ENCODE assay signal across 10 cellular contexts in the genomic region with DNA sequence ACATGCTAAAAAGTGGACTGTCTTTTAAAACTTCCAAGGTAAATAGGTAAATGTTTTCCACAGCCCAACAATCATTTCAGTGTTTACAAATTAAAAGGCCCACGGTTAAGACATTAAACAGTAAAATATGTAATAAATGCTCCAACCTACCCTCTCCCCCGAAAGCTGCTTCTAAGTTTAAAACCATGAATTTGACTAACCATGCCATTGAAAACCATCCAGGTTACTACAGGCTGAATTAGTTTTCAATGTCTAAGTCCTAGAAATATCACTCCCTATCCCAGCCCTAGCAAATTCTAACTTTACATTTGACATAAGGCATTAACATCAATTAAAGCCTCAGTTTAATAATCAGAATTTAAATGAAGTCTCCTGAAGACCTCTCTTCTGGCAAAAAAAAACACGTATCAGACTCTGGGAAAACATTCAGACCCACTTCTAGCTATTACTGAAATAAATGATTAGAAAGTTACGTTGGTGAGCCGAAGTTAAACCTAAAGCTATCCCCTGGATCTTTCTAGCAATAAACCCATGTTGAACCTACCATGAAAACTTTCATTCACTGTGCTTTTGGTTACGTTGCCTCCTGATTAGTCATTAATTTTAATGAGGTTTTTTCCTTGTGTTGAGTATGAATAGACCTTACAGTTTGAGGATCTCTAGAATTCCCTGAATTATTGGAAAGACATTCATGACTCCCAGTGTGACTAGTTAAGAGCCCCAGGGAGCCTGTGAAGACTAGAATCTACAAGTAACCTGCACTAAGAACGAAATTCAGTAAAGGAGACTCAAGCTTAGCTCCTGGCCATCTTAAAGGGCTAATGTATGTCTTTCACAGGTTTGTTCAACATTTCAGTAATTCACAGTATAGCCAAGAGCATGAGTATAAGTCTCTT. TPM values are rescaled to one million over a fixed set of nuclear protein-coding genes. Genes with fewer than 3 reads are reported as not detected.
DNase-seq lines count a peak whose midpoint lies in the region; ATAC-seq and TF ChIP-seq lines count a peak whose summit lies in the region.
"Had no signal": no experiment of that assay in that cellular context is flagged by ENCODE, and none has a peak within 500 bp of the region (broad histone marks: within the 10 kb centered on the region; RNA-seq: fewer than 3 reads in every experiment).

No MANE protein-coding gene starts in this region.

- H3K9me3 Mint-ChIP-seq in HFFc6, result peaks cover 14% of the 10 kb centered on the region
- no peaks in the 10 kb centered on the region for H3K9me3 Mint-ChIP-seq in activated T-helper 17 cell treated with anti-CD3 and anti-CD28 coated beads, Interleukin-2, amount 50 U/mL, for 72 hours

- peaks cover 70% of the 10 kb centered on the region for H3K36me3 Mint-ChIP-seq in HFFc6 (ENCODE audit: low read depth)
- peaks cover 91% of the 10 kb centered on the region for H3K36me3 Mint-ChIP-seq in activated T-helper 17 cell treated with anti-CD3 and anti-CD28 coated beads, Interleukin-2, amount 50 U/mL, for 72 hours (ENCODE audit: low read depth)

- no peak overlapping the region for H2BK120ac ChIP-seq in mesendoderm (ENCODE audit: low read depth, low read length)

- H3K4me1 Mint-ChIP-seq in HFFc6 (ENCODE audit: low read depth), result peaks cover 93% of the 10 kb centered on the region
- H3K4me1 Mint-ChIP-seq in activated T-helper 17 cell treated with anti-CD3 and anti-CD28 coated beads, Interleukin-2, amount 50 U/mL, for 72 hours, result peaks cover 55% of the 10 kb centered on the region

- WGBS in mesendoderm (ENCODE audit: extremely low coverage, insufficient coverage, low lambda C conversion rate), result no CpG with 5 or more reads among the region's 7 CpGs

- H3K27me3 ChIP-seq in mesendoderm (ENCODE audit: insufficient read depth, low read length, poor library complexity), result no peaks in the 10 kb centered on the region

- TF ChIP-seq CTCF in HFFc6 (IDR thresholded peaks at IDR 0.05), result no peak

- H2BK5ac ChIP-seq in mesendoderm (ENCODE audit: low read length), result no peak overlapping the region

- no peak overlapping the region for H3K23ac ChIP-seq in mesendoderm (ENCODE audit: low read length)

- H3K79me2 ChIP-seq in mesendoderm (ENCODE audit: control insufficient read depth, insufficient read depth, low read length), result peaks cover 38% of the 10 kb centered on the region

- H3K18ac ChIP-seq in mesendoderm (ENCODE audit: low read length), result no peak overlapping the region

- H3K4me1 ChIP-seq in mesendoderm (ENCODE audit: control insufficient read depth, low read depth, low read length), result no peaks in the 10 kb centered on the region

- ATAC-seq in activated T-helper 17 cell treated with anti-CD3 and anti-CD28 coated beads, Interleukin-2, amount 50 U/mL, for 72 hours (replicated peaks), result no peak
- ATAC-seq in GM18520 (IDR thresholded peaks at IDR 0.05; ENCODE audit: unreplicated experiment), result no peak

- H2BK15ac ChIP-seq in mesendoderm (replicated peaks; ENCODE audit: low read depth), result no peak overlapping the region

- no peak overlapping the region for H4K8ac ChIP-seq in mesendoderm (ENCODE audit: low read depth, low read length)

- H3K4me3 Mint-ChIP-seq in HFFc6, result peak overlapping the region; percentile 100
- H3K4me3 Mint-ChIP-seq in activated T-helper 17 cell treated with anti-CD3 and anti-CD28 coated beads, Interleukin-2, amount 50 U/mL, for 72 hours, result peak overlapping the region; percentile 98

- H3K4me2 ChIP-seq in mesendoderm (ENCODE audit: low read length), result no peak overlapping the region

- DNase-seq in COLO829 (ENCODE audit: low spot score) (peak; percentile 60), HFFc6 (peak; percentile 46), mesendoderm (no peak), inferior parietal cortex (ENCODE audit: extremely low spot score) (no peak), NCI-H82 treated with DMSO at 0.1 percent for 48 hours (lab: John Stamatoyannopoulos, UW; ENCODE audit: unreplicated experiment) (no peak), NCI-H345 (lab: John Stamatoyannopoulos, UW) (no peak)
- DNase-seq: NCI-H2227 treated with DMSO at 0.1 percent for 48 hours, substantia nigra had no signal

- H3K27ac Mint-ChIP-seq in HFFc6, result peak overlapping the region; percentile 100
- H3K27ac Mint-ChIP-seq in activated T-helper 17 cell treated with anti-CD3 and anti-CD28 coated beads, Interleukin-2, amount 50 U/mL, for 72 hours, result peak overlapping the region; percentile 100

- no peak overlapping the region for H3K4me3 ChIP-seq in mesendoderm (ENCODE audit: low read length)

- no peak overlapping the region for H3K56ac ChIP-seq in mesendoderm (ENCODE audit: low read length)

- H4K5ac ChIP-seq in mesendoderm (ENCODE audit: low read length), result no peak overlapping the region

- peak overlapping the region; percentile 6 for H3K9ac ChIP-seq in mesendoderm (ENCODE audit: low read length)

- peaks cover 34% of the 10 kb centered on the region for H3K27me3 Mint-ChIP-seq in HFFc6 (ENCODE audit: insufficient read depth)
- no peaks in the 10 kb centered on the region for H3K27me3 Mint-ChIP-seq in activated T-helper 17 cell treated with anti-CD3 and anti-CD28 coated beads, Interleukin-2, amount 50 U/mL, for 72 hours

- peaks cover 27% of the 10 kb centered on the region for H3K36me3 ChIP-seq in mesendoderm (ENCODE audit: control insufficient read depth, insufficient read depth, low read length)

- peaks cover 17% of the 10 kb centered on the region for H3K79me1 ChIP-seq in mesendoderm (ENCODE audit: low read length)

- no peak overlapping the region for H3K4ac ChIP-seq in mesendoderm (ENCODE audit: low read depth, low read length)

- no peak overlapping the region for H3K27ac ChIP-seq in mesendoderm (ENCODE audit: low read depth, low read length)

- H2AK5ac ChIP-seq in mesendoderm (ENCODE audit: low read length), result no peak overlapping the region

RNA-seq across cellular contexts. Expression of gene POLG2, which starts 1.7 kb away (rescaled TPM):
- total RNA-seq in HFFc6 (2021; fragmentation: NEBNext Ultra II Directional; extraction: Animal tissue kit (Norgen Biotek cat#: 25700)), result 10 to 100 TPM in 1 of 6 experiments, 1 to 10 TPM in 5; 6.5 to 11.8 (median 7.3) TPM
- total RNA-seq in activated T-helper 17 cell treated with anti-CD3 and anti-CD28 coated beads, Interleukin-2, amount 50 U/mL, for 72 hours, result 10 to 100 TPM; 38.8 to 40.9 TPM
- 14.5 TPM for polyA plus RNA-seq in mesendoderm (2013, experiment 1 of 2)
- polyA plus RNA-seq in mesendoderm (2013, experiment 2 of 2), result 14.9 TPM

RNA-seq across cellular contexts. Expression of gene DDX5, which starts 7.5 kb away (rescaled TPM):
- total RNA-seq in HFFc6 (2021; fragmentation: NEBNext Ultra II Directional; extraction: Animal tissue kit (Norgen Biotek cat#: 25700)), result 100 to 1,000 TPM; 537 to 635 (median 600) TPM
- total RNA-seq in activated T-helper 17 cell treated with anti-CD3 and anti-CD28 coated beads, Interleukin-2, amount 50 U/mL, for 72 hours, result 100 to 1,000 TPM; 485 to 742 TPM
- polyA plus RNA-seq in mesendoderm (2013, experiment 1 of 2), result 740 TPM
- polyA plus RNA-seq in mesendoderm (2013, experiment 2 of 2), result 740 TPM

RNA-seq across cellular contexts. Expression of gene CEP95, which starts 8.2 kb away (rescaled TPM):
- 10 to 100 TPM in 5 of 6 experiments, 1 to 10 TPM in 1; 9.0 to 13.0 (median 11.5) TPM for total RNA-seq in HFFc6 (2021; fragmentation: NEBNext Ultra II Directional; extraction: Animal tissue kit (Norgen Biotek cat#: 25700))
- 10 to 100 TPM; 45.3 to 63.4 TPM for total RNA-seq in activated T-helper 17 cell treated with anti-CD3 and anti-CD28 coated beads, Interleukin-2, amount 50 U/mL, for 72 hours
- polyA plus RNA-seq in mesendoderm (2013, experiment 1 of 2), result 47.9 TPM
- 47.5 TPM for polyA plus RNA-seq in mesendoderm (2013, experiment 2 of 2)

RNA-seq across cellular contexts. Expression of gene MILR1, which starts 49.6 kb away (rescaled TPM):
- 1 to 10 TPM in 4 of 6 experiments, under 1 TPM in 2; 0.61 to 2.5 (median 1.5) TPM for total RNA-seq in HFFc6 (2021; fragmentation: NEBNext Ultra II Directional; extraction: Animal tissue kit (Norgen Biotek cat#: 25700))
- total RNA-seq in activated T-helper 17 cell treated with anti-CD3 and anti-CD28 coated beads, Interleukin-2, amount 50 U/mL, for 72 hours, result not detected
- polyA plus RNA-seq in mesendoderm (2013, experiment 1 of 2), result not detected
- polyA plus RNA-seq in mesendoderm (2013, experiment 2 of 2), result not detected

Comparison
In these comparisons a context has a peak if more than half of its experiments do, and no peak if none do; other contexts are left out.
1. DNase-seq: peak in COLO829 (single experiment) and HFFc6 (single experiment); none in mesendoderm (single experiment), inferior parietal cortex (single experiment), NCI-H82 treated with DMSO at 0.1 percent for 48 hours (single experiment) and NCI-H345 (single experiment).